ENCODE assay signal across 1 cellular context in genomic region chr6:34726055-34726454, GRCh38.
TF ChIP-seq lines count a peak whose summit lies in the region.

No MANE protein-coding gene starts in this region.

TF ChIP-seq in K562, 482 proteins besides CTCF, POLR2A, EP300 and RAD21 (continued from another document):
- TF ChIP-seq CTCFL (IDR thresholded peaks at IDR 0.05; ENCODE audit: borderline replicate concordance, insufficient read depth, low read depth, low read length, poor library complexity, severe bottlenecking): no peak
- TF ChIP-seq MYC (IDR thresholded peaks at IDR 0.05; ENCODE audit: low read depth, low read length): no peak
- TF ChIP-seq MYC (CRISPR knock-in tag; IDR thresholded peaks at IDR 0.05; ENCODE audit: borderline replicate concordance, low read depth): no peak
- no peak for TF ChIP-seq ZNF707 (CRISPR knock-in tag; conservative IDR thresholded peaks at IDR 0.05)
- peak; percentile 31; the same call in 1 of the 2 replicates for TF ChIP-seq JUN (IDR thresholded peaks at IDR 0.05; ENCODE audit: borderline replicate concordance, low read depth, low read length)
- no peak for TF ChIP-seq JUN (CRISPR knock-in tag; IDR thresholded peaks at IDR 0.05; ENCODE audit: borderline replicate concordance)
